ENCODE assay signal across 8 cellular contexts in genomic region chr5:8756498-8757084, GRCh38.
DNase-seq lines count a peak whose midpoint lies in the region; ATAC-seq, FAIRE-seq and TF ChIP-seq lines count a peak whose summit lies in the region.
"Had no signal": no experiment of that assay in that cellular context is flagged by ENCODE, and none has a peak within 500 bp of the region (broad histone marks: within the 10 kb centered on the region; RNA-seq: fewer than 3 reads in every experiment).

No MANE protein-coding gene starts in this region.

- peak; percentile 12 for DNase-seq in NCI-H187 treated with DMSO at 0.1 percent for 48 hours (lab: John Stamatoyannopoulos, UW)
- DNase-seq in GM12878 (ENCODE audit: low read depth, low spot score), result no peak
- peak; percentile 69 to 73 for DNase-seq in lung microvascular endothelial cell (ENCODE audit: low read depth in 2 of 2)
- DNase-seq in activated CD4-positive, alpha-beta T cell treated with anti-CD3 and anti-CD28 coated beads for 48 hours, result no peak
- DNase-seq in activated naive CD4-positive, alpha-beta T cell treated with anti-CD3 and anti-CD28 coated beads, Interleukin-2, amount 50 U/mL, for 72 hours (ENCODE audit: low spot score in 2 of 2), result no peak
- DNase-seq: activated B cell treated with CpG ODN at 0.5 μM for 24 hours had no signal

- no peak for FAIRE-seq in GM12878 (lab: Jason Lieb, UNC)

- no peak overlapping the region for H3K9ac ChIP-seq in GM12878 (ENCODE audit: control insufficient read depth, insufficient read depth, low read length)

- no peak overlapping the region for H3K27ac Mint-ChIP-seq in activated naive CD4-positive, alpha-beta T cell treated with anti-CD3 and anti-CD28 coated beads, Interleukin-2, amount 50 U/mL, for 72 hours
- H3K27ac Mint-ChIP-seq: activated B cell treated with CpG ODN at 0.5 μM for 24 hours had no signal

- SMC1A ChIA-PET in GM12878 (lab: Charles Lee; ENCODE audit: uncharacterized antibody, unreplicated experiment), result interaction anchor here (0.8 to 1.4 kb wide), 3 partner anchors 450 to 455 kb away, joined by 3 to 4 read pairs (median 3); no protein-coding TSS in a partner anchor

- in situ Hi-C loops in GM12878 (cut with MboI), result loop anchor here (10.0 kb wide), 1 partner anchor 448 kb away; no protein-coding TSS in a partner anchor

- no peaks in the 10 kb centered on the region for H3K79me2 ChIP-seq in GM12878 (ENCODE audit: control insufficient read depth, insufficient read depth, low read length)

- POLR2A ChIA-PET in GM12878 (lab: Charles Lee), result no interaction called here

- TF ChIP-seq EP300 in GM12878 (IDR thresholded peaks at IDR 0.05; ENCODE audit: borderline replicate concordance in 1 of 2, control insufficient read depth in 1 of 2, low read depth in 2 of 2, low read length in 2 of 2), result no peak

- CTCF ChIA-PET in GM12878 (lab: Yijun Ruan, JAX), result interaction anchor here (1.0 to 3.7 kb wide), 7 partner anchors 86 to 828 kb away, joined by 3 to 13 read pairs (median 3); no protein-coding TSS in a partner anchor

- RAD21 ChIA-PET in GM12878 (lab: Charles Lee; ENCODE audit: unreplicated experiment), result interaction anchor here (0.6 to 0.7 kb wide), 2 partner anchors 405 to 451 kb away, joined by 3 read pairs; no protein-coding TSS in a partner anchor

- no peak overlapping the region for H3K27ac ChIP-seq in GM12878 (ENCODE audit: control insufficient read depth, insufficient read depth)

- 27% methylated on average over 2 of the region's 2 CpGs for whole genome bisulfite sequencing in GM12878 (ENCODE audit: insufficient coverage, insufficient replicate concordance, low lambda C conversion rate, missing lambda C conversion rate)

- BruUV-seq in GM12878 (replicated peaks; lab: Mats Ljungman, UMichigan), result no TSS peak

- TF ChIP-seq CTCF in GM12878 (IDR thresholded peaks at IDR 0.05 in 2 of 3, conservative IDR thresholded peaks at IDR 0.05 in 1 of 3; ENCODE audit: control insufficient read depth in 2 of 3, extremely low read depth in 1 of 3, insufficient read depth in 1 of 3, low read depth in 3 of 3, low read length in 3 of 3), result peak; percentile 11 to 36 (median 19); a peak in 3 of 6 replicates

- no peak overlapping the region for H2AFZ ChIP-seq in GM12878 (ENCODE audit: control insufficient read depth, low read depth, low read length)

- intact Hi-C loops in GM12878 (cut with micrococcal nuclease; ENCODE audit: unreplicated experiment), result loop anchor here (1.0 kb wide), 1 partner anchor 452 kb away; no protein-coding TSS in a partner anchor

- no peak for TF ChIP-seq POLR2A in GM12878 (IDR thresholded peaks at IDR 0.05; ENCODE audit: low read depth, low read length)

- H3K4me3 ChIP-seq in GM12878, result no peak overlapping the region

- H3K27me3 ChIP-seq in GM12878 (replicated peaks in 1 of 2; ENCODE audit: control insufficient read depth in 2 of 2, insufficient read depth in 2 of 2, low read length in 1 of 2), result no peaks in the 10 kb centered on the region

- peak; percentile 57 for TF ChIP-seq RAD21 in GM12878 (IDR thresholded peaks at IDR 0.05; ENCODE audit: insufficient read depth, low read depth, low read length)

- no peaks in the 10 kb centered on the region for H3K36me3 Mint-ChIP-seq in activated naive CD4-positive, alpha-beta T cell treated with anti-CD3 and anti-CD28 coated beads, Interleukin-2, amount 50 U/mL, for 72 hours

- no peaks in the 10 kb centered on the region for H3K4me1 ChIP-seq in GM12878 (ENCODE audit: control insufficient read depth, insufficient read depth, low read length)

- no peaks in the 10 kb centered on the region for H3K9me3 ChIP-seq in GM12878 (replicated peaks; ENCODE audit: control insufficient read depth, insufficient read depth, low read length)

- peaks cover 31 to 32% of the 10 kb centered on the region in 2 donors for H3K9me3 Mint-ChIP-seq in activated naive CD4-positive, alpha-beta T cell treated with anti-CD3 and anti-CD28 coated beads, Interleukin-2, amount 50 U/mL, for 72 hours

- H3K36me3 ChIP-seq in GM12878 (ENCODE audit: control insufficient read depth in 2 of 2, insufficient read depth in 2 of 2, low read length in 1 of 2), result no peaks in the 10 kb centered on the region

- H3K4me2 ChIP-seq in GM12878 (ENCODE audit: control insufficient read depth, insufficient read depth), result no peak overlapping the region

- ATAC-seq in GM18867 (IDR thresholded peaks at IDR 0.05; ENCODE audit: unreplicated experiment) (peak; percentile 61), GM12878 (no peak), HG03095 (IDR thresholded peaks at IDR 0.05; ENCODE audit: unreplicated experiment) (no peak)
- no peak for ATAC-seq in activated naive CD4-positive, alpha-beta T cell treated with anti-CD3 and anti-CD28 coated beads, Interleukin-2, amount 50 U/mL, for 72 hours

- no peaks in the 10 kb centered on the region for H4K20me1 ChIP-seq in GM12878 (ENCODE audit: control insufficient read depth, insufficient read depth)

TF ChIP-seq in GM12878, 131 proteins besides CTCF, POLR2A, EP300 and RAD21:
- TF ChIP-seq SMC3 (IDR thresholded peaks at IDR 0.05; ENCODE audit: borderline replicate concordance, low read length) (peak; percentile 44; the same call in 1 of the 2 replicates), YY1 (IDR thresholded peaks at IDR 0.05; ENCODE audit: low read depth, low read length) (0 out of 2 replicates have a peak, but pooled peaks have one; percentile 23)
- TF ChIP-seq, protein P1, sequence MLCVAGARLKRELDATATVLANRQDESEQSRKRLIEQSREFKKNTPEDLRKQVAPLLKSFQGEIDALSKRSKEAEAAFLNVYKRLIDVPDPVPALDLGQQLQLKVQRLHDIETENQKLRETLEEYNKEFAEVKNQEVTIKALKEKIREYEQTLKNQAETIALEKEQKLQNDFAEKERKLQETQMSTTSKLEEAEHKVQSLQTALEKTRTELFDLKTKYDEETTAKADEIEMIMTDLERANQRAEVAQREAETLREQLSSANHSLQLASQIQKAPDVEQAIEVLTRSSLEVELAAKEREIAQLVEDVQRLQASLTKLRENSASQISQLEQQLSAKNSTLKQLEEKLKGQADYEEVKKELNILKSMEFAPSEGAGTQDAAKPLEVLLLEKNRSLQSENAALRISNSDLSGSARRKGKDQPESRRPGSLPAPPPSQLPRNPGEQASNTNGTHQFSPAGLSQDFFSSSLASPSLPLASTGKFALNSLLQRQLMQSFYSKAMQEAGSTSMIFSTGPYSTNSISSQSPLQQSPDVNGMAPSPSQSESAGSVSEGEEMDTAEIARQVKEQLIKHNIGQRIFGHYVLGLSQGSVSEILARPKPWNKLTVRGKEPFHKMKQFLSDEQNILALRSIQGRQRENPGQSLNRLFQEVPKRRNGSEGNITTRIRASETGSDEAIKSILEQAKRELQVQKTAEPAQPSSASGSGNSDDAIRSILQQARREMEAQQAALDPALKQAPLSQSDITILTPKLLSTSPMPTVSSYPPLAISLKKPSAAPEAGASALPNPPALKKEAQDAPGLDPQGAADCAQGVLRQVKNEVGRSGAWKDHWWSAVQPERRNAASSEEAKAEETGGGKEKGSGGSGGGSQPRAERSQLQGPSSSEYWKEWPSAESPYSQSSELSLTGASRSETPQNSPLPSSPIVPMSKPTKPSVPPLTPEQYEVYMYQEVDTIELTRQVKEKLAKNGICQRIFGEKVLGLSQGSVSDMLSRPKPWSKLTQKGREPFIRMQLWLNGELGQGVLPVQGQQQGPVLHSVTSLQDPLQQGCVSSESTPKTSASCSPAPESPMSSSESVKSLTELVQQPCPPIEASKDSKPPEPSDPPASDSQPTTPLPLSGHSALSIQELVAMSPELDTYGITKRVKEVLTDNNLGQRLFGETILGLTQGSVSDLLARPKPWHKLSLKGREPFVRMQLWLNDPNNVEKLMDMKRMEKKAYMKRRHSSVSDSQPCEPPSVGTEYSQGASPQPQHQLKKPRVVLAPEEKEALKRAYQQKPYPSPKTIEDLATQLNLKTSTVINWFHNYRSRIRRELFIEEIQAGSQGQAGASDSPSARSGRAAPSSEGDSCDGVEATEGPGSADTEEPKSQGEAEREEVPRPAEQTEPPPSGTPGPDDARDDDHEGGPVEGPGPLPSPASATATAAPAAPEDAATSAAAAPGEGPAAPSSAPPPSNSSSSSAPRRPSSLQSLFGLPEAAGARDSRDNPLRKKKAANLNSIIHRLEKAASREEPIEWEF (IDR thresholded peaks at IDR 0.05; ENCODE audit: insufficient replicate concordance, low read depth, low read length), result no peak

Comparison
In these comparisons a context has a peak if more than half of its experiments do, and no peak if none do; other contexts are left out.
1. DNase-seq: peak in NCI-H187 treated with DMSO at 0.1 percent for 48 hours (single experiment) and lung microvascular endothelial cell (2 of 2); none in GM12878 (single experiment), activated CD4-positive, alpha-beta T cell treated with anti-CD3 and anti-CD28 coated beads for 48 hours (single experiment) and activated naive CD4-positive, alpha-beta T cell treated with anti-CD3 and anti-CD28 coated beads, Interleukin-2, amount 50 U/mL, for 72 hours (0 of 2).